ENCODE assay signal across 8 cellular contexts in the genomic region with DNA sequence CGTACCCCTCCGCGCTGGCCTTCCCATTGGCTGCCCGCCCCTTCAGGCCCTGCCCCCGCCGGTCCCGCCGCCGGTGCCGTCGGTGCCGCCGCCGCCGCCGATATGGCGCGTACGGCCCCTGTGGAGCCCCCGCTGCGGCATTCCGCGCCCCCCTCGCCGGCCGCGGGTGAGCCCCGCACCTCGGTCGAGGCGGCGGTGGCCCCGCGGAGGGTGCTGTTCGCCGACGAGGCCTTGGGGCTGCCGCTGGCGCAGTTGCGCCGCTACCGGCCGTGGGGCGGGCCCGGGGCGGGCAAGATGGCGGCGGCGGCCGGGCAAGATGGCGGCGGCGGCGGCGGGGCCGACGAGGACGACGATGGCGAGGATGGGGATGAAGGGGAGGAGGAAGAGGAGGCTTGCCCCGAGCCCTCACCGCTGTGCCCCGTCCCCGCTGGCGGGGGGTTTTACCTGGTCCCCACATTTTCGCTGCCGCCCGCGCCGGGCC. TPM values are rescaled to one million over a fixed set of nuclear protein-coding genes. Genes with fewer than 3 reads are reported as not detected.
DNase-seq lines count a peak whose midpoint lies in the region; ATAC-seq, FAIRE-seq and TF ChIP-seq lines count a peak whose summit lies in the region.

A gene with protein sequence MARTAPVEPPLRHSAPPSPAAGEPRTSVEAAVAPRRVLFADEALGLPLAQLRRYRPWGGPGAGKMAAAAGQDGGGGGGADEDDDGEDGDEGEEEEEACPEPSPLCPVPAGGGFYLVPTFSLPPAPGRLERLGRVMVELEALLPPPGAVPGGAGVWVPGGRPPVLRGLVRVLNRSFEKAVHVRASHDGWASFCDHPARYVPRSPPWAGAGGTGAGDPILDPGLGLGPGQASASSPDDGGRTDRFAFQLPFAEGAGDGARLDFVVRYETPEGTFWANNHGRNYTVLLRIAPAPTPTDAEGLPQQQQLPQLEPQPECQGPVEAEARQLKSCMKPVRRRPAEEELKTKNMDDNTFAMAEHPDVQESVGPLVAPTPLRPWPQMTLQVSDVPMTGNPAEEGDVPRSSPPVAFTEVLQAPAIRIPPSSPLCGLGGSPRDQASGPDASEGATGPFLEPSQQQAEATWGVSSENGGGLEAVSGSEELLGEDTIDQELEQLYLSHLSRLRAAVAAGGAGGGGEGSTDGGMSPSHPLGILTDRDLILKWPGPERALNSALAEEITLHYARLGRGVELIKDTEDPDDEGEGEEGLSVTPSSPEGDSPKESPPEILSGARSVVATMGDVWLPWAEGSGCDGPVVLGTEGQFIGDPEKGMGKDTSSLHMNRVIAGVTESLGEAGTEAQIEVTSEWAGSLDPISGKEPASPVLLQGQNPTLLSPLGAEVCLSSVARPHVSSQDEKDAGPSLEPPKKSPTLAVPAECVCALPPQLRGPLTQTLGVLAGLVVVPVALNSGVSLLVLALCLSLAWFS (plus strand): TSS at position 26 of the 481 bp plus-strand sequence. CDS start 77 bp downstream, at position 103.

- peak within 1 kb of the TSS; percentile 54 to 57 for H3K4me3 ChIP-seq in prostate gland

- no peaks in the 10 kb centered on the region for H3K36me3 ChIP-seq in prostate gland

- H3K27ac ChIP-seq in prostate gland: peak within 1 kb of the TSS; percentile 89 to 92

- no peaks in the 10 kb centered on the region for H3K27me3 ChIP-seq in prostate gland (replicated peaks; ENCODE audit: insufficient read depth)

- TF ChIP-seq CTCF in prostate gland (IDR thresholded peaks at IDR 0.05): no peak

- intact Hi-C loops in prostate gland (cut with DNase I): loop anchor here (10.0 kb wide), 1 partner anchor 75 kb away; no protein-coding TSS in a partner anchor

- no peak for FAIRE-seq in frontal cortex (lab: Jason Lieb, UNC)

- no peaks in the 10 kb centered on the region for H3K4me1 ChIP-seq in prostate gland (replicated peaks)

- H3K9me3 ChIP-seq in prostate gland: no peaks in the 10 kb centered on the region

- TF ChIP-seq POLR2A in prostate gland (IDR thresholded peaks at IDR 0.05): peak; percentile 49

- 0% methylated on average over 27 of the region's 70 CpGs for WGBS in prostate gland

- DNase-seq in NCI-H146 (lab: John Stamatoyannopoulos, UW) (peak; percentile 54), NCI-H146 treated with DMSO at 0.1 percent for 48 hours (lab: John Stamatoyannopoulos, UW; ENCODE audit: unreplicated experiment) (no peak), T-helper 22 cell (ENCODE audit: low read depth) (peak; percentile 19), frontal cortex (ENCODE audit: low spot score in 2 of 2) (no peak), prostate gland (ENCODE audit: low spot score) (no peak), cortex of kidney (lab: John Stamatoyannopoulos, UW) (no peak), kidney glomerular epithelial cell (lab: John Stamatoyannopoulos, UW) (no peak)

- peak; percentile 7 for ATAC-seq in HG02884 (IDR thresholded peaks at IDR 0.05; ENCODE audit: unreplicated experiment)

RNA-seq across cellular contexts. Expression of the gene that starts here (rescaled TPM):
- 17.1 TPM for total RNA-seq in frontal cortex
- total RNA-seq in prostate gland: 10 to 100 TPM in 1 of 2 donors, 1 to 10 TPM in 1; 3.9 to 24.9 TPM

Comparison
In these comparisons a context has a peak if more than half of its experiments do, and no peak if none do; other contexts are left out.
1. DNase-seq: peak in NCI-H146 (single experiment) and T-helper 22 cell (single experiment); none in NCI-H146 treated with DMSO at 0.1 percent for 48 hours (single experiment), frontal cortex (0 of 2), prostate gland (single experiment), cortex of kidney (single experiment) and kidney glomerular epithelial cell (single experiment).